Comparison of ENCODE assay signal across 1 cellular context in the genomic region with DNA sequence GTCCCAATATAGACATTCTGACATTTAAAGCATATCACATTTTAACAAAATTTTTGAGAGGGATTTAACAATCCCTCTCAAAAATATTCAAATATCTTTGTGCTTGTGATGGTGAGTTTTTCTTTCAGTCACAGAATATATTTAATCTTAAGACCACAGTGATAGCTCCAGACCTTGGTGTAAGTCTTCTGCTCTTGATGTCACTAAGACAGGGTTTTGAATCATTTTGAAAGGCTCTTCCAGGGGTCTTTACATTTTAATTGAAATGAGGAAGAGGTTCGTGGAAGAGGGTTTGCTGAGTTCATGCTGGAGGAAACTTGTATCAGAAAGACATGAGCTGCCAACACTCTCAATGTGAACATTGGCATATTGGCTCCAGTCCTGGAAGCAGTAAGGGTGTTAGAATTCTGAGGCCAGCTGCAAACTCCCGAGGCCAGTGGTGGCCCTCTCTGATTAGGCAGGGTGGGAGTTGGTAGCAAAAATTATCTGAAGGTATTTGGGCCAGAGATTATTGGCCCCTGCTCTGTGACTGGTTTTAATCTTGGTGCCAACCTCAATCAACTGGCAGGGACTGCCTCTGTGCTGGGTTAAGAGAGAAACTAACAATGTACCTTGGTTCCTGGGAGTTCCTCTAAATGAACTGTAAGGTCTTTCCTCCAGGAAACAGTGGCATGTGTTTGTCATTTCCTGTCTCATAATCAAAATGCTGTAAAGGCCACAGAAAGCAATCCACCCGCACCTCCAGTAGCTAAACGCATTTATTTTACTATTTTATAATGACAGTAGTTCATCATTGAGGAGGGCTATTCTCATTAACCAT.
TF ChIP-seq lines count a peak whose summit lies in the region.

No MANE protein-coding gene starts in this region.

TF ChIP-seq in SK-N-SH, 30 proteins besides CTCF, POLR2A, EP300 and RAD21:
- TF ChIP-seq, protein P1, sequence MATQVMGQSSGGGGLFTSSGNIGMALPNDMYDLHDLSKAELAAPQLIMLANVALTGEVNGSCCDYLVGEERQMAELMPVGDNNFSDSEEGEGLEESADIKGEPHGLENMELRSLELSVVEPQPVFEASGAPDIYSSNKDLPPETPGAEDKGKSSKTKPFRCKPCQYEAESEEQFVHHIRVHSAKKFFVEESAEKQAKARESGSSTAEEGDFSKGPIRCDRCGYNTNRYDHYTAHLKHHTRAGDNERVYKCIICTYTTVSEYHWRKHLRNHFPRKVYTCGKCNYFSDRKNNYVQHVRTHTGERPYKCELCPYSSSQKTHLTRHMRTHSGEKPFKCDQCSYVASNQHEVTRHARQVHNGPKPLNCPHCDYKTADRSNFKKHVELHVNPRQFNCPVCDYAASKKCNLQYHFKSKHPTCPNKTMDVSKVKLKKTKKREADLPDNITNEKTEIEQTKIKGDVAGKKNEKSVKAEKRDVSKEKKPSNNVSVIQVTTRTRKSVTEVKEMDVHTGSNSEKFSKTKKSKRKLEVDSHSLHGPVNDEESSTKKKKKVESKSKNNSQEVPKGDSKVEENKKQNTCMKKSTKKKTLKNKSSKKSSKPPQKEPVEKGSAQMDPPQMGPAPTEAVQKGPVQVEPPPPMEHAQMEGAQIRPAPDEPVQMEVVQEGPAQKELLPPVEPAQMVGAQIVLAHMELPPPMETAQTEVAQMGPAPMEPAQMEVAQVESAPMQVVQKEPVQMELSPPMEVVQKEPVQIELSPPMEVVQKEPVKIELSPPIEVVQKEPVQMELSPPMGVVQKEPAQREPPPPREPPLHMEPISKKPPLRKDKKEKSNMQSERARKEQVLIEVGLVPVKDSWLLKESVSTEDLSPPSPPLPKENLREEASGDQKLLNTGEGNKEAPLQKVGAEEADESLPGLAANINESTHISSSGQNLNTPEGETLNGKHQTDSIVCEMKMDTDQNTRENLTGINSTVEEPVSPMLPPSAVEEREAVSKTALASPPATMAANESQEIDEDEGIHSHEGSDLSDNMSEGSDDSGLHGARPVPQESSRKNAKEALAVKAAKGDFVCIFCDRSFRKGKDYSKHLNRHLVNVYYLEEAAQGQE (IDR thresholded peaks at IDR 0.05; ENCODE audit: low read depth, low read length), result no peak
- TF ChIP-seq MEF2A (IDR thresholded peaks at IDR 0.05; ENCODE audit: borderline replicate concordance, low read depth), result no peak
- TF ChIP-seq SIN3A (IDR thresholded peaks at IDR 0.05; ENCODE audit: borderline replicate concordance, low read depth, low read length), result no peak
- no peak for TF ChIP-seq RCOR1 (IDR thresholded peaks at IDR 0.05; ENCODE audit: low read length)
- TF ChIP-seq SMC3 (IDR thresholded peaks at IDR 0.05; ENCODE audit: low read depth, low read length), result no peak
- TF ChIP-seq, protein P2, sequence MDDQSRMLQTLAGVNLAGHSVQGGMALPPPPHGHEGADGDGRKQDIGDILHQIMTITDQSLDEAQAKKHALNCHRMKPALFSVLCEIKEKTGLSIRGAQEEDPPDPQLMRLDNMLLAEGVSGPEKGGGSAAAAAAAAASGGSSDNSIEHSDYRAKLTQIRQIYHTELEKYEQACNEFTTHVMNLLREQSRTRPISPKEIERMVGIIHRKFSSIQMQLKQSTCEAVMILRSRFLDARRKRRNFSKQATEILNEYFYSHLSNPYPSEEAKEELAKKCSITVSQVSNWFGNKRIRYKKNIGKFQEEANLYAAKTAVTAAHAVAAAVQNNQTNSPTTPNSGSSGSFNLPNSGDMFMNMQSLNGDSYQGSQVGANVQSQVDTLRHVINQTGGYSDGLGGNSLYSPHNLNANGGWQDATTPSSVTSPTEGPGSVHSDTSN (IDR thresholded peaks at IDR 0.05), result no peak
- TF ChIP-seq, protein P3, sequence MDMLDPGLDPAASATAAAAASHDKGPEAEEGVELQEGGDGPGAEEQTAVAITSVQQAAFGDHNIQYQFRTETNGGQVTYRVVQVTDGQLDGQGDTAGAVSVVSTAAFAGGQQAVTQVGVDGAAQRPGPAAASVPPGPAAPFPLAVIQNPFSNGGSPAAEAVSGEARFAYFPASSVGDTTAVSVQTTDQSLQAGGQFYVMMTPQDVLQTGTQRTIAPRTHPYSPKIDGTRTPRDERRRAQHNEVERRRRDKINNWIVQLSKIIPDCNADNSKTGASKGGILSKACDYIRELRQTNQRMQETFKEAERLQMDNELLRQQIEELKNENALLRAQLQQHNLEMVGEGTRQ (IDR thresholded peaks at IDR 0.05; ENCODE audit: borderline replicate concordance, low read depth, low read length), result no peak
- TF ChIP-seq POLR2AphosphoS5 (IDR thresholded peaks at IDR 0.05; ENCODE audit: low read depth, low read length), result no peak
